In genomic region chr15:58444658-58445332, GRCh38 we compare ENCODE assay signal across 2 cellular contexts.
TF ChIP-seq lines count a peak whose summit lies in the region.

No MANE protein-coding gene starts in this region.

TF ChIP-seq in IMR-90, 13 proteins besides CTCF, POLR2A, EP300 and RAD21:
- TF ChIP-seq MAFK (IDR thresholded peaks at IDR 0.05; ENCODE audit: low read depth, low read length) (no peak), CHD1 (IDR thresholded peaks at IDR 0.05; ENCODE audit: low read depth, low read length) (no peak), USF2 (IDR thresholded peaks at IDR 0.05; ENCODE audit: low read depth, low read length) (no peak), NFE2L2 (IDR thresholded peaks at IDR 0.05; ENCODE audit: low read depth, low read length) (no peak), CEBPB (IDR thresholded peaks at IDR 0.05; ENCODE audit: low read depth, low read length) (no peak), MAZ (IDR thresholded peaks at IDR 0.05; ENCODE audit: borderline replicate concordance, low read depth, low read length) (no peak), RCOR1 (IDR thresholded peaks at IDR 0.05; ENCODE audit: insufficient replicate concordance, low read length) (no peak), BHLHE40 (IDR thresholded peaks at IDR 0.05; ENCODE audit: low read depth, low read length) (no peak), FOS (IDR thresholded peaks at IDR 0.05; ENCODE audit: low read depth, low read length) (no peak), RFX5 (IDR thresholded peaks at IDR 0.05; ENCODE audit: low read depth, low read length) (no peak), MXI1 (IDR thresholded peaks at IDR 0.05; ENCODE audit: borderline replicate concordance, low read depth, low read length) (no peak)
TF ChIP-seq in IMR-90: peak in this region for 0.

TF ChIP-seq in H1, 55 proteins besides CTCF, POLR2A, EP300 and RAD21:
- TF ChIP-seq TBP (IDR thresholded peaks at IDR 0.05; ENCODE audit: low read depth, low read length) (no peak), USF2 (IDR thresholded peaks at IDR 0.05; ENCODE audit: low read length) (no peak), CTBP2 (IDR thresholded peaks at IDR 0.05; ENCODE audit: borderline replicate concordance, insufficient read depth, insufficient read length, low read length) (no peak)
TF ChIP-seq in H1: peak in this region for 0.
